Comparison of ENCODE assay signal across 1 cellular context in genomic region chr2:127453392-127454171, GRCh38.
TF ChIP-seq lines count a peak whose summit lies in the region.

No MANE protein-coding gene starts in this region.

TF ChIP-seq in K562, 482 proteins besides CTCF, POLR2A, EP300 and RAD21 (continued from another document and continues in another):
- TF ChIP-seq XRCC4 (IDR thresholded peaks at IDR 0.05; ENCODE audit: extremely low read depth, insufficient read depth, insufficient read length) = no peak
- TF ChIP-seq KLF1 (tag; IDR thresholded peaks at IDR 0.05) = no peak
- no peak for TF ChIP-seq ELF2 (CRISPR knock-in tag; IDR thresholded peaks at IDR 0.05)
- TF ChIP-seq, protein P1, sequence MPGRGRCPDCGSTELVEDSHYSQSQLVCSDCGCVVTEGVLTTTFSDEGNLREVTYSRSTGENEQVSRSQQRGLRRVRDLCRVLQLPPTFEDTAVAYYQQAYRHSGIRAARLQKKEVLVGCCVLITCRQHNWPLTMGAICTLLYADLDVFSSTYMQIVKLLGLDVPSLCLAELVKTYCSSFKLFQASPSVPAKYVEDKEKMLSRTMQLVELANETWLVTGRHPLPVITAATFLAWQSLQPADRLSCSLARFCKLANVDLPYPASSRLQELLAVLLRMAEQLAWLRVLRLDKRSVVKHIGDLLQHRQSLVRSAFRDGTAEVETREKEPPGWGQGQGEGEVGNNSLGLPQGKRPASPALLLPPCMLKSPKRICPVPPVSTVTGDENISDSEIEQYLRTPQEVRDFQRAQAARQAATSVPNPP (IDR thresholded peaks at IDR 0.05; ENCODE audit: borderline replicate concordance, insufficient read depth, insufficient read length) = no peak
- no peak for TF ChIP-seq ZNF407 (IDR thresholded peaks at IDR 0.05; ENCODE audit: low read depth)
- TF ChIP-seq TAF7 (tag; IDR thresholded peaks at IDR 0.05) = no peak
- TF ChIP-seq CTBP1 (IDR thresholded peaks at IDR 0.05; ENCODE audit: borderline replicate concordance) = peak; percentile 55
- TF ChIP-seq STAG1 (CRISPR knock-in tag; IDR thresholded peaks at IDR 0.05; ENCODE audit: borderline replicate concordance) = peak; percentile 56; the same call in 1 of the 2 replicates
- TF ChIP-seq MAZ (CRISPR knock-in tag; conservative IDR thresholded peaks at IDR 0.05 in 1 of 2, IDR thresholded peaks at IDR 0.05 in 1 of 2) = 0 out of 4 replicates have a peak, but pooled peaks of 1 of the 2 experiments have one; percentile 17
- TF ChIP-seq MECOM (CRISPR knock-in tag; IDR thresholded peaks at IDR 0.05) = peak; percentile 57; the same call in 1 of the 2 replicates
- no peak for TF ChIP-seq ZNF253 (CRISPR knock-in tag; conservative IDR thresholded peaks at IDR 0.05)
- TF ChIP-seq, protein P2, sequence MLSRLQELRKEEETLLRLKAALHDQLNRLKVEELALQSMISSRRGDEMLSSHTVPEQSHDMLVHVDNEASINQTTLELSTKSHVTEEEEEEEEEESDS (CRISPR knock-in tag; IDR thresholded peaks at IDR 0.05) = no peak
- no peak for TF ChIP-seq MTA2 (IDR thresholded peaks at IDR 0.05; ENCODE audit: low read depth)
- TF ChIP-seq MTA3 (IDR thresholded peaks at IDR 0.05; ENCODE audit: borderline replicate concordance) = no peak
- 0 out of 2 replicates have a peak, but pooled peaks have one; percentile 24 for TF ChIP-seq DEAF1 (CRISPR knock-in tag; IDR thresholded peaks at IDR 0.05)
- no peak for TF ChIP-seq EWSR1 (IDR thresholded peaks at IDR 0.05; ENCODE audit: borderline replicate concordance, low read depth, partially characterized antibody)
- peak; percentile 79 for TF ChIP-seq MEIS2 (IDR thresholded peaks at IDR 0.05; ENCODE audit: partially characterized antibody)
- TF ChIP-seq KDM1A (IDR thresholded peaks at IDR 0.05) = no peak
- peak; percentile 42; the same call in 1 of the 2 replicates for TF ChIP-seq TCF3 (CRISPR knock-in tag; IDR thresholded peaks at IDR 0.05)
- TF ChIP-seq CEBPG (CRISPR knock-in tag; IDR thresholded peaks at IDR 0.05) = no peak
- no peak for TF ChIP-seq CEBPG (tag; conservative IDR thresholded peaks at IDR 0.05 in 1 of 2, IDR thresholded peaks at IDR 0.05 in 1 of 2)
- no peak for TF ChIP-seq PTTG1 (tag; IDR thresholded peaks at IDR 0.05; ENCODE audit: low read depth)
- no peak for TF ChIP-seq FOSL1 (tag; conservative IDR thresholded peaks at IDR 0.05)
- no peak for TF ChIP-seq RREB1 (CRISPR knock-in tag; IDR thresholded peaks at IDR 0.05)
- no peak for TF ChIP-seq ZNF717 (CRISPR knock-in tag; IDR thresholded peaks at IDR 0.05)
- TF ChIP-seq MEF2D (tag; conservative IDR thresholded peaks at IDR 0.05; ENCODE audit: low read depth) = no peak
- TF ChIP-seq, protein P3, sequence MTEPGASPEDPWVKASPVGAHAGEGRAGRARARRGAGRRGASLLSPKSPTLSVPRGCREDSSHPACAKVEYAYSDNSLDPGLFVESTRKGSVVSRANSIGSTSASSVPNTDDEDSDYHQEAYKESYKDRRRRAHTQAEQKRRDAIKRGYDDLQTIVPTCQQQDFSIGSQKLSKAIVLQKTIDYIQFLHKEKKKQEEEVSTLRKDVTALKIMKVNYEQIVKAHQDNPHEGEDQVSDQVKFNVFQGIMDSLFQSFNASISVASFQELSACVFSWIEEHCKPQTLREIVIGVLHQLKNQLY (CRISPR knock-in tag; conservative IDR thresholded peaks at IDR 0.05) = no peak
- no peak for TF ChIP-seq FOXK1 (CRISPR knock-in tag; IDR thresholded peaks at IDR 0.05; ENCODE audit: borderline replicate concordance)
- peak; percentile 3 for TF ChIP-seq ZFP36 (IDR thresholded peaks at IDR 0.05; ENCODE audit: low read depth, low read length, partially characterized antibody)
- TF ChIP-seq PHF8 (IDR thresholded peaks at IDR 0.05; ENCODE audit: borderline replicate concordance, low read length) = no peak
- peak; percentile 74; the same call in 1 of the 2 replicates for TF ChIP-seq GATA2 (CRISPR knock-in tag; IDR thresholded peaks at IDR 0.05)
- TF ChIP-seq HSF4 (CRISPR knock-in tag; IDR thresholded peaks at IDR 0.05; ENCODE audit: borderline replicate concordance) = no peak
- TF ChIP-seq, protein P4, sequence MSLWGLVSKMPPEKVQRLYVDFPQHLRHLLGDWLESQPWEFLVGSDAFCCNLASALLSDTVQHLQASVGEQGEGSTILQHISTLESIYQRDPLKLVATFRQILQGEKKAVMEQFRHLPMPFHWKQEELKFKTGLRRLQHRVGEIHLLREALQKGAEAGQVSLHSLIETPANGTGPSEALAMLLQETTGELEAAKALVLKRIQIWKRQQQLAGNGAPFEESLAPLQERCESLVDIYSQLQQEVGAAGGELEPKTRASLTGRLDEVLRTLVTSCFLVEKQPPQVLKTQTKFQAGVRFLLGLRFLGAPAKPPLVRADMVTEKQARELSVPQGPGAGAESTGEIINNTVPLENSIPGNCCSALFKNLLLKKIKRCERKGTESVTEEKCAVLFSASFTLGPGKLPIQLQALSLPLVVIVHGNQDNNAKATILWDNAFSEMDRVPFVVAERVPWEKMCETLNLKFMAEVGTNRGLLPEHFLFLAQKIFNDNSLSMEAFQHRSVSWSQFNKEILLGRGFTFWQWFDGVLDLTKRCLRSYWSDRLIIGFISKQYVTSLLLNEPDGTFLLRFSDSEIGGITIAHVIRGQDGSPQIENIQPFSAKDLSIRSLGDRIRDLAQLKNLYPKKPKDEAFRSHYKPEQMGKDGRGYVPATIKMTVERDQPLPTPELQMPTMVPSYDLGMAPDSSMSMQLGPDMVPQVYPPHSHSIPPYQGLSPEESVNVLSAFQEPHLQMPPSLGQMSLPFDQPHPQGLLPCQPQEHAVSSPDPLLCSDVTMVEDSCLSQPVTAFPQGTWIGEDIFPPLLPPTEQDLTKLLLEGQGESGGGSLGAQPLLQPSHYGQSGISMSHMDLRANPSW (CRISPR knock-in tag; IDR thresholded peaks at IDR 0.05) = no peak
- no peak for TF ChIP-seq NFRKB (IDR thresholded peaks at IDR 0.05; ENCODE audit: low read depth)
- TF ChIP-seq, protein P5, sequence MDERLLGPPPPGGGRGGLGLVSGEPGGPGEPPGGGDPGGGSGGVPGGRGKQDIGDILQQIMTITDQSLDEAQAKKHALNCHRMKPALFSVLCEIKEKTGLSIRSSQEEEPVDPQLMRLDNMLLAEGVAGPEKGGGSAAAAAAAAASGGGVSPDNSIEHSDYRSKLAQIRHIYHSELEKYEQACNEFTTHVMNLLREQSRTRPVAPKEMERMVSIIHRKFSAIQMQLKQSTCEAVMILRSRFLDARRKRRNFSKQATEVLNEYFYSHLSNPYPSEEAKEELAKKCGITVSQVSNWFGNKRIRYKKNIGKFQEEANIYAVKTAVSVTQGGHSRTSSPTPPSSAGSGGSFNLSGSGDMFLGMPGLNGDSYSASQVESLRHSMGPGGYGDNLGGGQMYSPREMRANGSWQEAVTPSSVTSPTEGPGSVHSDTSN (CRISPR knock-in tag; IDR thresholded peaks at IDR 0.05; ENCODE audit: low read depth) = 0 out of 2 replicates have a peak, but pooled peaks have one; percentile 28
- TF ChIP-seq, protein P5 (tag; conservative IDR thresholded peaks at IDR 0.05; ENCODE audit: low read depth) = peak; percentile 74
- no peak for TF ChIP-seq HMGN3 (IDR thresholded peaks at IDR 0.05; ENCODE audit: borderline replicate concordance, extremely low read depth, insufficient read length, low read depth, low read length)
